ENCODE assay signal across 8 cellular contexts in the genomic region with DNA sequence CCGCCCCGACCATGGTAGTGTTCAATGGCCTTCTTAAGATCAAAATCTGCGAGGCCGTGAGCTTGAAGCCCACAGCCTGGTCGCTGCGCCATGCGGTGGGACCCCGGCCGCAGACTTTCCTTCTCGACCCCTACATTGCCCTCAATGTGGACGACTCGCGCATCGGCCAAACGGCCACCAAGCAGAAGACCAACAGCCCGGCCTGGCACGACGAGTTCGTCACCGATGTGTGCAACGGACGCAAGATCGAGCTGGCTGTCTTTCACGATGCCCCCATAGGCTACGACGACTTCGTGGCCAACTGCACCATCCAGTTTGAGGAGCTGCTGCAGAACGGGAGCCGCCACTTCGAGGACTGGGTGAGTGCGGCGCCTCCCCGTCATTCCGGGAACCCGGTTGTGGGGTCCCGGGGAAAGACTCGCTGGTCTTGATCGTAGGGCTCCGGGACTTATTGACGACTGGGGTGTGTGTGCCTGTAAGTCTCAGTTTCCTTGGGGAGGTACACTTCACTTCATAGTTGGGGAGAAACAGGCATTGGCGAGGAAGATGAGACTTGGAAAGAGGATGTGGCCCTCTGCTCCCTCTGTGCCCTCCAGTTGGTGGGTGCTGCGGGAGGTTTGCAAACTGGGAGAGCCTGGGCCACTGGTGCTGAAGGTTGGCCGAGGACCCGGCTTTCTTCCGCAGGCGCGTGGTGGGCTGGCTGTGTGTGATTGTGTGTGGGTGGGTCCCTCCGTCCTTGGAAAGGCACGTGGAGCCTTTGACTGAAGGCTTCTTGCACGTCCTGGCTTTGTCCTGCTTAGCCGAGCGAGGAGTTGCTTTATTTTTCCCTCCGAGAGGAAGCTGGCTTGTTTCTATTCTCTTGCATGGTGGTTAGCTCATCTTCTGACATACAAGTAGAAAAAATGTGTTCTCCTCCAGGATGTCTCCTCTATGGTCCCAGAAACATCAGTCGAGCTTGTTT. TPM values are rescaled to one million over a fixed set of nuclear protein-coding genes. Genes with fewer than 3 reads are reported as not detected.
DNase-seq lines count a peak whose midpoint lies in the region; ATAC-seq and TF ChIP-seq lines count a peak whose summit lies in the region.

No MANE protein-coding gene starts in this region.

- TF ChIP-seq EP300 in stomach (IDR thresholded peaks at IDR 0.05) = no peak

- peak overlapping the region; percentile 97 for H3K9ac ChIP-seq in Karpas-422 (ENCODE audit: low read length)

- H3K27ac Mint-ChIP-seq in CD4-positive, alpha-beta T cell = peak overlapping the region; percentile 82
- peak overlapping the region; percentile 83 for H3K27ac Mint-ChIP-seq in activated B cell treated with CpG ODN at 0.5 μM for 24 hours

- CTCF ChIA-PET in CD4-positive, alpha-beta T cell (lab: Charles Lee) = interaction anchor here (0.6 to 0.9 kb wide), 2 partner anchors 126 to 249 kb away, joined by 3 read pairs; no protein-coding TSS in a partner anchor
- CTCF ChIA-PET in activated B cell treated with CpG ODN at 0.5 μM for 24 hours (lab: Charles Lee) = interaction anchor here (1.0 to 8.2 kb wide), 7 partner anchors 32 to 127 kb away, joined by 3 to 86 read pairs (median 5); no protein-coding TSS in a partner anchor

- POLR2A ChIA-PET in CD4-positive, alpha-beta T cell (lab: Charles Lee) = interaction anchor here (1.4 to 3.3 kb wide), 4 partner anchors 10 to 127 kb away, joined by 3 to 20 read pairs (median 13); a partner anchor contains a TSS
- POLR2A ChIA-PET in activated B cell treated with CpG ODN at 0.5 μM for 24 hours (lab: Charles Lee) = interaction anchor here (0.6 to 6.7 kb wide), 23 partner anchors 9 to 1290 kb away, joined by 3 to 211 read pairs (median 6); no protein-coding TSS in a partner anchor

- no peaks in the 10 kb centered on the region for H3K9me2 ChIP-seq in Karpas-422 (replicated peaks; ENCODE audit: insufficient read depth, low read length)

- TF ChIP-seq CTCF in CD4-positive, alpha-beta T cell (IDR thresholded peaks at IDR 0.05) = no peak
- TF ChIP-seq CTCF in activated B cell treated with CpG ODN at 0.5 μM for 24 hours (IDR thresholded peaks at IDR 0.05) (no peak), stomach (IDR thresholded peaks at IDR 0.05) (no peak)

- H3K36me3 ChIP-seq in Karpas-422 (ENCODE audit: insufficient read depth, low read length) = peaks cover 34% of the 10 kb centered on the region
- H3K36me3 ChIP-seq in stomach = no peaks in the 10 kb centered on the region

- H3K27me3 Mint-ChIP-seq in CD4-positive, alpha-beta T cell = peaks cover 5% of the 10 kb centered on the region
- H3K27me3 Mint-ChIP-seq in activated B cell treated with CpG ODN at 0.5 μM for 24 hours = peaks cover 2% of the 10 kb centered on the region

- peaks cover 22% of the 10 kb centered on the region for H3K36me3 Mint-ChIP-seq in CD4-positive, alpha-beta T cell (ENCODE audit: low read depth)
- H3K36me3 Mint-ChIP-seq in activated B cell treated with CpG ODN at 0.5 μM for 24 hours (ENCODE audit: low read depth) = peaks cover 8% of the 10 kb centered on the region

- peaks cover 27% of the 10 kb centered on the region; the same call in 1 of the 2 replicates for H4K20me1 ChIP-seq in Karpas-422 (ENCODE audit: insufficient read depth, low read depth, low read length)

- peak overlapping the region; percentile 91 for H3K4me2 ChIP-seq in Karpas-422 (ENCODE audit: low read depth, low read length, poor library complexity, severe bottlenecking)

- peak in 9 of 10 experiments; percentile 1 to 38 (median 15) for DNase-seq in CD4-positive, alpha-beta T cell
- DNase-seq in Karpas-422 (peak; percentile 86), activated B cell treated with CpG ODN at 0.5 μM for 24 hours (peak; percentile 47), ecto neural progenitor cell (ENCODE audit: low spot score) (peak; percentile 65), medulla oblongata (ENCODE audit: extremely low spot score) (peak; percentile 45), stomach (peak; percentile 36), mesenteric fat pad (ENCODE audit: low spot score) (no peak), NCI-H128 (lab: John Stamatoyannopoulos, UW; ENCODE audit: unreplicated experiment) (no peak)

- WGBS in stomach, 5 donors = 3 to 14% (median 4%) methylated on average over 19 to 54 of the region's 54 CpGs

- H3K4me1 ChIP-seq in Karpas-422 (ENCODE audit: low read length) = peaks cover 55% of the 10 kb centered on the region
- peaks cover 20 to 52% (median 36%) of the 10 kb centered on the region in 4 donors for H3K4me1 ChIP-seq in stomach

- TF ChIP-seq POLR2A in stomach (IDR thresholded peaks at IDR 0.05) = no peak

- H2AFZ ChIP-seq in Karpas-422 (ENCODE audit: low read length) = no peak overlapping the region

- H3K4me3 ChIP-seq in Karpas-422 (ENCODE audit: low read length) = peak overlapping the region; percentile 97
- H3K4me3 ChIP-seq in stomach = peak overlapping the region; percentile 76 to 93 (median 86)

- H3K9me3 ChIP-seq in CD4-positive, alpha-beta T cell (ENCODE audit: control insufficient read depth, low read length) = no peaks in the 10 kb centered on the region
- no peaks in the 10 kb centered on the region for H3K9me3 ChIP-seq in Karpas-422 (ENCODE audit: low read length)
- no peaks in the 10 kb centered on the region for H3K9me3 ChIP-seq in stomach

- H3K27me3 ChIP-seq in CD4-positive, alpha-beta T cell (ENCODE audit: control insufficient read depth, insufficient read depth, low read length) = no peaks in the 10 kb centered on the region
- no peaks in the 10 kb centered on the region for H3K27me3 ChIP-seq in Karpas-422 (ENCODE audit: low read length)
- H3K27me3 ChIP-seq in stomach = no peaks in the 10 kb centered on the region

- H3K27ac ChIP-seq in CD4-positive, alpha-beta T cell (ENCODE audit: low read depth, low read length) = no peak overlapping the region
- H3K27ac ChIP-seq in Karpas-422 (ENCODE audit: low read length) (peak overlapping the region; percentile 88), stomach (peak overlapping the region; percentile 28 to 100 (median 99))

- no peak for ATAC-seq in CD4-positive, alpha-beta T cell (ENCODE audit: poor library complexity)
- ATAC-seq in activated B cell treated with CpG ODN at 0.5 μM for 24 hours (ENCODE audit: low read depth) = no peak

- peaks cover 37% of the 10 kb centered on the region for H3K4me1 Mint-ChIP-seq in CD4-positive, alpha-beta T cell (ENCODE audit: low read depth)
- peaks cover 60% of the 10 kb centered on the region for H3K4me1 Mint-ChIP-seq in activated B cell treated with CpG ODN at 0.5 μM for 24 hours

- intact Hi-C loops in CD4-positive, alpha-beta T cell (cut with DNase I, micrococcal nuclease) = loop anchor here (5.0 kb wide), 2 partner anchors 85 to 885 kb away; no protein-coding TSS in a partner anchor
- intact Hi-C loops in activated B cell treated with CpG ODN at 0.5 μM for 24 hours (cut with micrococcal nuclease) (loop anchor here (2.0 kb wide), 1 partner anchor 14 kb away; no protein-coding TSS in a partner anchor), stomach (cut with DNase I; ENCODE audit: low total_unique reads) (no loop called here)

- H3K4me3 Mint-ChIP-seq in CD4-positive, alpha-beta T cell = peak overlapping the region; percentile 97
- H3K4me3 Mint-ChIP-seq in activated B cell treated with CpG ODN at 0.5 μM for 24 hours = peak overlapping the region; percentile 92

- H3K9me3 Mint-ChIP-seq in CD4-positive, alpha-beta T cell = no peaks in the 10 kb centered on the region
- no peaks in the 10 kb centered on the region for H3K9me3 Mint-ChIP-seq in activated B cell treated with CpG ODN at 0.5 μM for 24 hours

- H3K79me2 ChIP-seq in Karpas-422 (ENCODE audit: low read length) = peaks cover 68% of the 10 kb centered on the region

RNA-seq across cellular contexts. Expression of a gene that starts 0.9 kb away (rescaled TPM):
- total RNA-seq in CD4-positive, alpha-beta T cell = 10 to 100 TPM; 24.9 to 26.2 TPM
- 61.8 and 94.7 TPM in 2 replicates for total RNA-seq in Karpas-422 (2014; rRNA removed; shearing (Covaris generic); ENCODE audit: low replicate concordance)
- 44.2 and 53.8 TPM in 2 replicates for total RNA-seq in activated B cell treated with CpG ODN at 0.5 μM for 24 hours
- 10 to 100 TPM in 4 of 5 donors, 1 to 10 TPM in 1; 9.8 to 92.0 (median 25.2) TPM for total RNA-seq in stomach
- 1 to 10 TPM; 2.0 to 2.9 (median 2.1) TPM for polyA plus RNA-seq in stomach
- 34.1 TPM for total RNA-seq in mesenteric fat pad

RNA-seq across cellular contexts. Expression of a gene that starts 41.3 kb away (rescaled TPM):
- total RNA-seq in CD4-positive, alpha-beta T cell = 10 to 100 TPM; 14.2 to 16.0 TPM
- 11.1 and 29.7 TPM in 2 replicates for total RNA-seq in Karpas-422 (2014; rRNA removed; shearing (Covaris generic); ENCODE audit: low replicate concordance)
- total RNA-seq in activated B cell treated with CpG ODN at 0.5 μM for 24 hours = 20.2 and 20.8 TPM in 2 replicates
- 10 to 100 TPM; 21.0 to 45.7 (median 37.1) TPM for total RNA-seq in stomach
- 1 to 10 TPM; 4.4 to 7.0 (median 6.2) TPM for polyA plus RNA-seq in stomach
- total RNA-seq in mesenteric fat pad = 11.7 TPM

Comparison
In these comparisons a context has a peak if more than half of its experiments do, and no peak if none do; other contexts are left out.
1. DNase-seq: peak in CD4-positive, alpha-beta T cell (9 of 10), Karpas-422 (single experiment), activated B cell treated with CpG ODN at 0.5 μM for 24 hours (single experiment), ecto neural progenitor cell (single experiment), medulla oblongata (single experiment) and stomach (single experiment); none in mesenteric fat pad (single experiment) and NCI-H128 (single experiment).